17 cellular contexts compared by ENCODE assay signal in the genomic region with DNA sequence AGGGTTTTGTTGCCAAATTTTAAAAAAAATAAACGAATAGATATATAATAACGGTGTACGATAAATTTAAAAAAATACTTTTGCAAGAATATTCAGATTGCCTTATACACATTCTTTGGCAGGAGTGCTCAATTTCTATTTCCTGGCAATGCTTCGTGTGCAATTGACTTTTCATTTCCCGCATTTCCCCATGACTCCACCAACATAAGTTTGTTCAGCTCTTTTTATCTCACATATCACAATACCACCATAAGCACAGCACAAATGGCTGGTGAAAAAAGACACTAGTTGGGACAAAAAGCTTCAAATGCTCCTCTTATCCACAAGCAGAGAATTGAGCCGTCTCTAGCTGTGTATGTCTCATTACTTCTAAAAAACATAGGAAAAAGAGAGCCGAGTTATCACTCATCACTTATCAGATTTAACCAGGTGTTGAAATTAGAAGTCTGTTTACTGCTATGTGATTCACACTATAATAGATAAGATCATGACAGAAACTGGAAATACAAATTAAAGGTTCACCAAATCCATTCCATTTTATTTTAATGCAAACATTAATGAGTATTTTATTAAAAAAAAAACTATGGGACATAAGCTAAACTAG. TPM values are rescaled to one million over a fixed set of nuclear protein-coding genes. Genes with fewer than 3 reads are reported as not detected.
DNase-seq lines count a peak whose midpoint lies in the region; ATAC-seq, FAIRE-seq and TF ChIP-seq lines count a peak whose summit lies in the region.
"Had no signal": no experiment of that assay in that cellular context is flagged by ENCODE, and none has a peak within 500 bp of the region (broad histone marks: within the 10 kb centered on the region; RNA-seq: fewer than 3 reads in every experiment).

No MANE protein-coding gene starts in this region.

- H3K4me2 ChIP-seq in Karpas-422 (ENCODE audit: low read depth, low read length, poor library complexity, severe bottlenecking) (no peak overlapping the region), GM12878 (ENCODE audit: control insufficient read depth, insufficient read depth) (no peak overlapping the region)
- H3K4me2 ChIP-seq: neural progenitor cell had no signal

- CTCF ChIA-PET in activated CD4-positive, alpha-beta T cell treated with anti-CD3 and anti-CD28 coated beads for 36 hours (lab: Charles Lee): interaction anchor here (0.8 to 1.7 kb wide), 3 partner anchors 25 to 72 kb away, joined by 3 to 5 read pairs (median 4); no protein-coding TSS in a partner anchor
- CTCF ChIA-PET in GM12878 (lab: Yijun Ruan, JAX): interaction anchor here (1.0 to 3.3 kb wide), 10 partner anchors 11 to 64 kb away, joined by 3 to 24 read pairs (median 8); no protein-coding TSS in a partner anchor

- no peaks in the 10 kb centered on the region for H3K9me3 Mint-ChIP-seq in activated CD4-positive, alpha-beta T cell treated with anti-CD3 and anti-CD28 coated beads for 36 hours (ENCODE audit: low read depth)
- H3K9me3 Mint-ChIP-seq in natural killer cell treated with Interleukin-12 subunit alpha and Interleukin-12 subunit beta and Interleukin-15 and Interleukin-18, amount 100 ng/mL, for 72 hours: no peaks in the 10 kb centered on the region
- H3K9me3 Mint-ChIP-seq: activated naive CD8-positive, alpha-beta T cell treated with anti-CD3 and anti-CD28 coated beads, Interleukin-2, amount 10 ng/mL, durations not matched to agents 7 days and 5 days; neural progenitor cell had no signal

- H3K36me3 ChIP-seq in Karpas-422 (ENCODE audit: insufficient read depth, low read length) (no peaks in the 10 kb centered on the region), GM12878 (ENCODE audit: control insufficient read depth in 2 of 2, insufficient read depth in 2 of 2, low read length in 1 of 2) (no peaks in the 10 kb centered on the region), heart right ventricle (no peaks in the 10 kb centered on the region)
- H3K36me3 ChIP-seq: neural progenitor cell, upper lobe of right lung had no signal

- BruUV-seq in GM12878 (replicated peaks; lab: Mats Ljungman, UMichigan): no TSS peak

- in situ Hi-C loops in GM12878 (cut with MboI): no loop called here

- FAIRE-seq in GM12878 (lab: Jason Lieb, UNC): no peak
- FAIRE-seq: bronchial epithelial cell had no signal

- TF ChIP-seq POLR2A in GM12878 (IDR thresholded peaks at IDR 0.05; ENCODE audit: low read depth, low read length): no peak

- H3K4me3 ChIP-seq in Karpas-422 (ENCODE audit: low read length): no peak overlapping the region
- no peak overlapping the region for H3K4me3 ChIP-seq in GM12878
- H3K4me3 ChIP-seq in heart right ventricle: no peak overlapping the region
- H3K4me3 ChIP-seq: neural progenitor cell, upper lobe of right lung had no signal

- H3K4me1 ChIP-seq in Karpas-422 (ENCODE audit: low read length) (peaks cover 15% of the 10 kb centered on the region), GM12878 (ENCODE audit: control insufficient read depth, insufficient read depth, low read length) (peaks cover 53% of the 10 kb centered on the region), heart right ventricle (peaks cover 0 to 45% (median 0%) of the 10 kb centered on the region in 9 donors)
- H3K4me1 ChIP-seq: neural progenitor cell, upper lobe of right lung had no signal

- H3K79me2 ChIP-seq in Karpas-422 (ENCODE audit: low read length): no peaks in the 10 kb centered on the region
- H3K79me2 ChIP-seq in GM12878 (ENCODE audit: control insufficient read depth, insufficient read depth, low read length): no peaks in the 10 kb centered on the region; the same call in 1 of the 2 replicates

- H3K27me3 ChIP-seq in Karpas-422 (ENCODE audit: low read length) (no peaks in the 10 kb centered on the region), GM12878 (replicated peaks in 1 of 2; ENCODE audit: control insufficient read depth in 2 of 2, insufficient read depth in 2 of 2, low read length in 1 of 2) (no peaks in the 10 kb centered on the region), heart right ventricle (no peaks in the 10 kb centered on the region)
- H3K27me3 ChIP-seq: neural progenitor cell, upper lobe of right lung had no signal

- H3K4me3 Mint-ChIP-seq in activated CD4-positive, alpha-beta T cell treated with anti-CD3 and anti-CD28 coated beads for 36 hours: no peak overlapping the region
- peak overlapping the region; percentile 83 for H3K4me3 Mint-ChIP-seq in natural killer cell treated with Interleukin-12 subunit alpha and Interleukin-12 subunit beta and Interleukin-15 and Interleukin-18, amount 100 ng/mL, for 72 hours
- H3K4me3 Mint-ChIP-seq: activated naive CD8-positive, alpha-beta T cell treated with anti-CD3 and anti-CD28 coated beads, Interleukin-2, amount 10 ng/mL, durations not matched to agents 7 days and 5 days; neural progenitor cell had no signal

- TF ChIP-seq EP300 in GM12878 (IDR thresholded peaks at IDR 0.05; ENCODE audit: borderline replicate concordance in 1 of 2, control insufficient read depth in 1 of 2, low read depth in 2 of 2, low read length in 2 of 2): peak in 1 of 2 experiments; percentile 42; a peak in 1 of 4 replicates

- no peak overlapping the region for H3K27ac ChIP-seq in Karpas-422 (ENCODE audit: low read length)
- H3K27ac ChIP-seq in GM12878 (ENCODE audit: control insufficient read depth, insufficient read depth): peak overlapping the region; percentile 84
- peak overlapping the region in 1 of 10 donors; percentile 60 for H3K27ac ChIP-seq in heart right ventricle
- H3K27ac ChIP-seq: neural progenitor cell had no signal

- 81% methylated on average over 7 of the region's 7 CpGs for WGBS in GM12878 (ENCODE audit: insufficient coverage, insufficient replicate concordance, low lambda C conversion rate, missing lambda C conversion rate)
- 53 to 58% methylated on average over 7 of the region's 7 CpGs for WGBS in heart right ventricle, 2 donors

- POLR2A ChIA-PET in activated CD4-positive, alpha-beta T cell treated with anti-CD3 and anti-CD28 coated beads for 36 hours (lab: Charles Lee): no interaction called here
- POLR2A ChIA-PET in GM12878 (lab: Charles Lee): interaction anchor here (0.6 to 9.7 kb wide), 13 partner anchors 7 to 64 kb away, joined by 3 to 170 read pairs (median 4); partner anchors contain the start of gene RGS1

- SMC1A ChIA-PET in GM12878 (lab: Charles Lee; ENCODE audit: uncharacterized antibody, unreplicated experiment): interaction anchor here (0.6 to 9.4 kb wide), 17 partner anchors 7 to 69 kb away, joined by 3 to 268 read pairs (median 21); partner anchors contain the start of gene RGS1

- RAD21 ChIA-PET in GM12878 (lab: Charles Lee; ENCODE audit: unreplicated experiment): interaction anchor here (0.9 to 9.4 kb wide), 15 partner anchors 8 to 64 kb away, joined by 3 to 288 read pairs (median 12); no protein-coding TSS in a partner anchor

- H3K4me1 Mint-ChIP-seq in activated CD4-positive, alpha-beta T cell treated with anti-CD3 and anti-CD28 coated beads for 36 hours: peaks cover 49% of the 10 kb centered on the region
- H3K4me1 Mint-ChIP-seq in natural killer cell treated with Interleukin-12 subunit alpha and Interleukin-12 subunit beta and Interleukin-15 and Interleukin-18, amount 100 ng/mL, for 72 hours (ENCODE audit: low read depth in 2 of 2): peaks cover 63 to 72% of the 10 kb centered on the region in 2 donors

- H3K9ac ChIP-seq in Karpas-422 (ENCODE audit: low read length) (no peak overlapping the region), GM12878 (ENCODE audit: control insufficient read depth, insufficient read depth, low read length) (no peak overlapping the region)
- H3K9ac ChIP-seq: neural progenitor cell had no signal

- H4K20me1 ChIP-seq in Karpas-422 (ENCODE audit: insufficient read depth, low read depth, low read length) (no peaks in the 10 kb centered on the region), GM12878 (ENCODE audit: control insufficient read depth, insufficient read depth) (no peaks in the 10 kb centered on the region)

- TF ChIP-seq CTCF in GM12878 (IDR thresholded peaks at IDR 0.05 in 2 of 3, conservative IDR thresholded peaks at IDR 0.05 in 1 of 3; ENCODE audit: control insufficient read depth in 2 of 3, extremely low read depth in 1 of 3, insufficient read depth in 1 of 3, low read depth in 3 of 3, low read length in 3 of 3) (no peak), heart right ventricle (IDR thresholded peaks at IDR 0.05) (no peak)

- H2AFZ ChIP-seq in Karpas-422 (ENCODE audit: low read length) (peak overlapping the region; percentile 30; the same call in 1 of the 2 replicates), GM12878 (ENCODE audit: control insufficient read depth, low read depth, low read length) (no peak overlapping the region; the same call in 1 of the 2 replicates)
- H2AFZ ChIP-seq: neural progenitor cell had no signal

- no peaks in the 10 kb centered on the region for H3K9me3 ChIP-seq in Karpas-422 (ENCODE audit: low read length)
- no peaks in the 10 kb centered on the region for H3K9me3 ChIP-seq in GM12878 (replicated peaks; ENCODE audit: control insufficient read depth, insufficient read depth, low read length)
- no peaks in the 10 kb centered on the region for H3K9me3 ChIP-seq in heart right ventricle
- H3K9me3 ChIP-seq: upper lobe of right lung had no signal

- intact Hi-C loops in activated CD4-positive, alpha-beta T cell treated with anti-CD3 and anti-CD28 coated beads for 36 hours (cut with DNase I, micrococcal nuclease): loop anchor here in 1 of 2 experiments (1.0 to 5.0 kb wide), 2 partner anchors 29 to 96 kb away; no protein-coding TSS in a partner anchor
- intact Hi-C loops in GM12878 (cut with micrococcal nuclease; ENCODE audit: unreplicated experiment) (no loop called here), heart right ventricle (cut with DNase I) (no loop called here)

- no peak for TF ChIP-seq RAD21 in GM12878 (IDR thresholded peaks at IDR 0.05; ENCODE audit: insufficient read depth, low read depth, low read length)

- H3K27me3 Mint-ChIP-seq in activated CD4-positive, alpha-beta T cell treated with anti-CD3 and anti-CD28 coated beads for 36 hours: no peaks in the 10 kb centered on the region
- no peaks in the 10 kb centered on the region for H3K27me3 Mint-ChIP-seq in natural killer cell treated with Interleukin-12 subunit alpha and Interleukin-12 subunit beta and Interleukin-15 and Interleukin-18, amount 100 ng/mL, for 72 hours
- H3K27me3 Mint-ChIP-seq: activated naive CD8-positive, alpha-beta T cell treated with anti-CD3 and anti-CD28 coated beads, Interleukin-2, amount 10 ng/mL, durations not matched to agents 7 days and 5 days had no signal

- H3K9me2 ChIP-seq in Karpas-422 (replicated peaks; ENCODE audit: insufficient read depth, low read length): no peaks in the 10 kb centered on the region

- ATAC-seq in activated CD4-positive, alpha-beta T cell treated with anti-CD3 and anti-CD28 coated beads for 36 hours: peak; percentile 13
- ATAC-seq in GM12878 (no peak), GM21367 (IDR thresholded peaks at IDR 0.05; ENCODE audit: unreplicated experiment) (no peak), heart right ventricle (no peak)
- ATAC-seq in natural killer cell treated with Interleukin-12 subunit alpha and Interleukin-12 subunit beta and Interleukin-15 and Interleukin-18, amount 100 ng/mL, for 72 hours: no peak

- peak overlapping the region; percentile 62 for H3K27ac Mint-ChIP-seq in activated CD4-positive, alpha-beta T cell treated with anti-CD3 and anti-CD28 coated beads for 36 hours
- H3K27ac Mint-ChIP-seq in natural killer cell treated with Interleukin-12 subunit alpha and Interleukin-12 subunit beta and Interleukin-15 and Interleukin-18, amount 100 ng/mL, for 72 hours: peak overlapping the region; percentile 89 to 96
- H3K27ac Mint-ChIP-seq: activated naive CD8-positive, alpha-beta T cell treated with anti-CD3 and anti-CD28 coated beads, Interleukin-2, amount 10 ng/mL, durations not matched to agents 7 days and 5 days had no signal

- no peak for DNase-seq in activated CD4-positive, alpha-beta T cell treated with anti-CD3 and anti-CD28 coated beads for 36 hours
- DNase-seq in activated CD4-positive, alpha-beta T cell treated with anti-CD3 and anti-CD28 coated beads for 48 hours: no peak
- DNase-seq in Karpas-422 (no peak), GM12878 (ENCODE audit: low read depth, low spot score) (no peak), midbrain (lab: John Stamatoyannopoulos, UW) (no peak), heart right ventricle (no peak)
- no peak for DNase-seq in natural killer cell treated with Interleukin-12 subunit alpha and Interleukin-12 subunit beta and Interleukin-15 and Interleukin-18, amount 100 ng/mL, for 72 hours (ENCODE audit: low spot score)
- DNase-seq: activated naive CD8-positive, alpha-beta T cell treated with anti-CD3 and anti-CD28 coated beads, Interleukin-2, amount 10 ng/mL, durations not matched to agents 7 days and 5 days; DMS79 treated with DMSO at 0.1 percent for 48 hours; effector CD8-positive, alpha-beta T cell; kidney glomerular epithelial cell; NCI-H1105; stimulated activated naive CD4-positive, alpha-beta T cell treated with Interleukin-2 at 50 U/mL for 16 hours; upper lobe of right lung had no signal

- no peaks in the 10 kb centered on the region for H3K36me3 Mint-ChIP-seq in activated CD4-positive, alpha-beta T cell treated with anti-CD3 and anti-CD28 coated beads for 36 hours (ENCODE audit: low read depth)
- H3K36me3 Mint-ChIP-seq in natural killer cell treated with Interleukin-12 subunit alpha and Interleukin-12 subunit beta and Interleukin-15 and Interleukin-18, amount 100 ng/mL, for 72 hours: no peaks in the 10 kb centered on the region
- H3K36me3 Mint-ChIP-seq: activated naive CD8-positive, alpha-beta T cell treated with anti-CD3 and anti-CD28 coated beads, Interleukin-2, amount 10 ng/mL, durations not matched to agents 7 days and 5 days; neural progenitor cell had no signal

RNA-seq across cellular contexts. Expression of gene RGS1, which starts 28.9 kb away (rescaled TPM):
- 10 to 100 TPM; 12.0 to 13.6 TPM for total RNA-seq in activated CD4-positive, alpha-beta T cell treated with anti-CD3 and anti-CD28 coated beads for 36 hours
- 0.22 and 3.5 TPM in 2 replicates for total RNA-seq in Karpas-422 (2014; rRNA removed; shearing (Covaris generic); ENCODE audit: low replicate concordance)
- total RNA-seq in GM12878 (2013; cell fraction: nucleolus; rRNA removed): 1,986 and 2,133 TPM in 2 replicates
- total RNA-seq in GM12878 (2014; rRNA removed) (43.7 and 68.1 TPM in 2 replicates), GM12878 (2014; rRNA removed; fragmentation: Illumina TruSeq; extraction: Trizol) (61.3 and 76.2 TPM in 2 replicates), GM12878 (2021) (38.5 and 45.8 TPM in 2 replicates), heart right ventricle (1 to 10 TPM in 4 of 10 donors, under 1 TPM in 6; 0.30 to 7.2 (median 0.84) TPM)
- 60.0 TPM for polyA plus RNA-seq in GM12878 (2011; ENCODE audit: low read depth)
- polyA plus RNA-seq in GM12878 (2011; rRNA removed) (882 and 1,502 TPM in 2 replicates), GM12878 (2014; fragmentation: Illumina TruSeq; extraction: Trizol) (48.2 and 72.9 TPM in 2 replicates), GM12878 (2014; fragmentation: Nextera tagmentation; extraction: Ambion mirVana) (10 to 100 TPM; 50.8 to 52.2 TPM), GM12878 (2014; rRNA removed) (26.6 and 38.0 TPM in 2 replicates), GM12878 (2016; fragmentation: Nextera tagmentation; extraction: Ambion mirVana) (10 to 100 TPM; 20.7 to 21.3 TPM), heart right ventricle (1 to 10 TPM in 1 of 2 donors, under 1 TPM in 1; 0.95 to 5.8 TPM)
- polyA plus RNA-seq in GM12878 (2011; cell fraction: cytosol; rRNA removed): 230 and 358 TPM in 2 replicates
- polyA plus RNA-seq in GM12878 (2011; cell fraction: nucleus; rRNA removed): 346 and 598 TPM in 2 replicates
- 92.1 and 280 TPM in 2 replicates for polyA plus RNA-seq in GM12878 (2012)
- 283 and 396 TPM in 2 replicates for polyA minus RNA-seq in GM12878 (2011; rRNA and poly(A)+ RNA removed)
- 140 and 173 TPM in 2 replicates for polyA minus RNA-seq in GM12878 (2011; cell fraction: cytosol; rRNA and poly(A)+ RNA removed)
- 1,153 and 1,417 TPM in 2 replicates for polyA minus RNA-seq in GM12878 (2011; cell fraction: nucleus; rRNA and poly(A)+ RNA removed)
- total RNA-seq in natural killer cell treated with Interleukin-12 subunit alpha and Interleukin-12 subunit beta and Interleukin-15 and Interleukin-18, amount 100 ng/mL, for 72 hours: 100 to 1,000 TPM in 1 of 2 donors, 10 to 100 TPM in 1; 67.6 to 143 TPM
- total RNA-seq: bronchial epithelial cell had no signal
